In the genomic region with DNA sequence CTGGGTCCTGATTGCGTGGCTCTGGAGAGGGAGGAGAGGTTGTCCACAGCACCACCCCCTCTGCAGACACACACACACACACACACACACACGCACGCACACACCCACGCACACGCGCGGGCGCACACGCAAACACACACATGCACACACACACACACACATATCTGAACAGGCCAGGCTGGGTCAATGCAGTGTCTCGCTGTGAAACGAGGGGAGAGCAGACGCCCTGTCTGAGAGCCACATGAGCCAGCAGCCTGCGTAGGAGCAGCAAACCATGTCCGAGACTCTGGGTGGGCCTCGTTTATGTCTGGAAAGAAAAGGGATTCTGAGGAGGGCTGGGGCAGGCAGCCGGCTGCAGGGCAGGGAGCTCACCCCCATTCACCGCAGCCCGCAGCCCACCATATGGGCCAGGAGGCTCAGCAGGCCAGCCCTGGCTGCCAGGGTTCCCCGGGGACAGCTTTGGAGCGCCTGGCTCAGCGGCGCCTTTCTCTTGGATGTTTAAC, we compare ENCODE assay signal across 1 cellular context.
TF ChIP-seq lines count a peak whose summit lies in the region.

No MANE protein-coding gene starts in this region.

TF ChIP-seq in GM23338, 12 proteins besides CTCF, POLR2A, EP300 and RAD21 (continued from another document):
- TF ChIP-seq, protein P1, sequence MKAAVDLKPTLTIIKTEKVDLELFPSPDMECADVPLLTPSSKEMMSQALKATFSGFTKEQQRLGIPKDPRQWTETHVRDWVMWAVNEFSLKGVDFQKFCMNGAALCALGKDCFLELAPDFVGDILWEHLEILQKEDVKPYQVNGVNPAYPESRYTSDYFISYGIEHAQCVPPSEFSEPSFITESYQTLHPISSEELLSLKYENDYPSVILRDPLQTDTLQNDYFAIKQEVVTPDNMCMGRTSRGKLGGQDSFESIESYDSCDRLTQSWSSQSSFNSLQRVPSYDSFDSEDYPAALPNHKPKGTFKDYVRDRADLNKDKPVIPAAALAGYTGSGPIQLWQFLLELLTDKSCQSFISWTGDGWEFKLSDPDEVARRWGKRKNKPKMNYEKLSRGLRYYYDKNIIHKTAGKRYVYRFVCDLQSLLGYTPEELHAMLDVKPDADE (IDR thresholded peaks at IDR 0.05) = no peak
- TF ChIP-seq ZNF114 (CRISPR knock-in tag; IDR thresholded peaks at IDR 0.05) = no peak
- no peak for TF ChIP-seq JUNB (IDR thresholded peaks at IDR 0.05; ENCODE audit: unreplicated experiment)
- no peak for TF ChIP-seq EZH2 (IDR thresholded peaks at IDR 0.05; ENCODE audit: low read depth, unreplicated experiment)
- no peak for TF ChIP-seq ZNF331 (CRISPR knock-in tag; IDR thresholded peaks at IDR 0.05; ENCODE audit: low read depth)
- TF ChIP-seq, protein P2, sequence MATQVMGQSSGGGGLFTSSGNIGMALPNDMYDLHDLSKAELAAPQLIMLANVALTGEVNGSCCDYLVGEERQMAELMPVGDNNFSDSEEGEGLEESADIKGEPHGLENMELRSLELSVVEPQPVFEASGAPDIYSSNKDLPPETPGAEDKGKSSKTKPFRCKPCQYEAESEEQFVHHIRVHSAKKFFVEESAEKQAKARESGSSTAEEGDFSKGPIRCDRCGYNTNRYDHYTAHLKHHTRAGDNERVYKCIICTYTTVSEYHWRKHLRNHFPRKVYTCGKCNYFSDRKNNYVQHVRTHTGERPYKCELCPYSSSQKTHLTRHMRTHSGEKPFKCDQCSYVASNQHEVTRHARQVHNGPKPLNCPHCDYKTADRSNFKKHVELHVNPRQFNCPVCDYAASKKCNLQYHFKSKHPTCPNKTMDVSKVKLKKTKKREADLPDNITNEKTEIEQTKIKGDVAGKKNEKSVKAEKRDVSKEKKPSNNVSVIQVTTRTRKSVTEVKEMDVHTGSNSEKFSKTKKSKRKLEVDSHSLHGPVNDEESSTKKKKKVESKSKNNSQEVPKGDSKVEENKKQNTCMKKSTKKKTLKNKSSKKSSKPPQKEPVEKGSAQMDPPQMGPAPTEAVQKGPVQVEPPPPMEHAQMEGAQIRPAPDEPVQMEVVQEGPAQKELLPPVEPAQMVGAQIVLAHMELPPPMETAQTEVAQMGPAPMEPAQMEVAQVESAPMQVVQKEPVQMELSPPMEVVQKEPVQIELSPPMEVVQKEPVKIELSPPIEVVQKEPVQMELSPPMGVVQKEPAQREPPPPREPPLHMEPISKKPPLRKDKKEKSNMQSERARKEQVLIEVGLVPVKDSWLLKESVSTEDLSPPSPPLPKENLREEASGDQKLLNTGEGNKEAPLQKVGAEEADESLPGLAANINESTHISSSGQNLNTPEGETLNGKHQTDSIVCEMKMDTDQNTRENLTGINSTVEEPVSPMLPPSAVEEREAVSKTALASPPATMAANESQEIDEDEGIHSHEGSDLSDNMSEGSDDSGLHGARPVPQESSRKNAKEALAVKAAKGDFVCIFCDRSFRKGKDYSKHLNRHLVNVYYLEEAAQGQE (IDR thresholded peaks at IDR 0.05; ENCODE audit: unreplicated experiment) = no peak
- no peak for TF ChIP-seq STAT1 (IDR thresholded peaks at IDR 0.05; ENCODE audit: unreplicated experiment)
